ENCODE assay signal across 1 cellular context in the genomic region with DNA sequence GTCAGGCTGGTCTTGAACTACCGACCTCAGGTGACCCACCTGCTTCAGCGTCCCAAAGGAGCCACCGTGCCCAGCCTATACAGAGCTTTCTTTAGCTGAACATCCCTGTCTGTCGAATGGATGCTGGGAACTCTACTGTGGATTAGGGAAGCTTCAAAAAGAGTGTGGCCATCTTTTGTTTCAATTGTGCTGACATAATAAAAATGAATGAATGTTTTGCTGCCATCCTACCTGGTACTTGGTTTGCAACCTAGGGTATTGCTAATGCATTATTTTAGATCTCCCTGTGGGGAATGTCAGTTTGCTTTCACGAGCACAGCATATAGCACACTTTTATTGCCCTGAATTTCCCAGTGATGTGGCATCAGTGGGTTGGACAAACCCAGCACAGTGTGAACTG.
A peak's percentile ranks its signal among the peaks of the same experiment; 100 is the strongest.
TF ChIP-seq lines count a peak whose summit lies in the region.

No MANE protein-coding gene starts in this region.

TF ChIP-seq in A549, 52 proteins besides CTCF, POLR2A, EP300 and RAD21:
- TF ChIP-seq MAFK (IDR thresholded peaks at IDR 0.05; ENCODE audit: partially characterized antibody) (peak; percentile 67), RNF2 (IDR thresholded peaks at IDR 0.05; ENCODE audit: borderline replicate concordance, low read depth) (no peak), KDM5A (IDR thresholded peaks at IDR 0.05) (no peak)
